Comparison of ENCODE assay signal across 10 cellular contexts in genomic region chr18:61554117-61554776, GRCh38.
DNase-seq lines count a peak whose midpoint lies in the region; ATAC-seq, FAIRE-seq and TF ChIP-seq lines count a peak whose summit lies in the region.
"Had no signal": no experiment of that assay in that cellular context is flagged by ENCODE, and none has a peak within 500 bp of the region (broad histone marks: within the 10 kb centered on the region; RNA-seq: fewer than 3 reads in every experiment).

No MANE protein-coding gene starts in this region.

- CTCF ChIA-PET in A673 (lab: Charles Lee), result no interaction called here

- H3K27me3 Mint-ChIP-seq in CD14-positive monocyte (ENCODE audit: low read depth in 3 of 3) (peaks cover 3 to 14% (median 6%) of the 10 kb centered on the region in 3 donors), astrocyte (ENCODE audit: low read depth, unreplicated experiment) (no peaks in the 10 kb centered on the region)
- H3K27me3 Mint-ChIP-seq in T-helper 2 cell treated with Interferon-gamma antibody and Interleukin-4, amounts not matched to agents 5 μg/mL and 100 μg/mL, for 36 hours (ENCODE audit: low read depth), result peaks cover 4% of the 10 kb centered on the region

- H3K79me2 ChIP-seq in astrocyte (ENCODE audit: insufficient read depth, low read length), result no peaks in the 10 kb centered on the region

- H3K36me3 Mint-ChIP-seq in CD14-positive monocyte (no peaks in the 10 kb centered on the region), astrocyte (ENCODE audit: low read depth, unreplicated experiment) (no peaks in the 10 kb centered on the region)
- H3K36me3 Mint-ChIP-seq in T-helper 2 cell treated with Interferon-gamma antibody and Interleukin-4, amounts not matched to agents 5 μg/mL and 100 μg/mL, for 36 hours (ENCODE audit: low read depth), result no peaks in the 10 kb centered on the region

- H3K9ac ChIP-seq in astrocyte (ENCODE audit: low read length), result no peak overlapping the region

- FAIRE-seq in astrocyte (lab: Jason Lieb, UNC), result no peak

- H3K4me1 ChIP-seq in astrocyte (ENCODE audit: insufficient read depth, low read length), result peaks cover 6% of the 10 kb centered on the region
- no peaks in the 10 kb centered on the region for H3K4me1 ChIP-seq in muscle layer of duodenum (ENCODE audit: control insufficient read depth in 1 of 2, insufficient read depth in 2 of 2, low read length in 2 of 2)
- H3K4me1 ChIP-seq in A673 (ENCODE audit: insufficient read depth, low read length, poor library complexity, severe bottlenecking), result no peaks in the 10 kb centered on the region
- H3K4me1 ChIP-seq: prostate gland had no signal

- POLR2A ChIA-PET in A673 (lab: Charles Lee; ENCODE audit: low non-redundant PET), result no interaction called here

- H4K20me1 ChIP-seq in astrocyte (ENCODE audit: insufficient read depth, low read length), result no peaks in the 10 kb centered on the region

- H3K4me2 ChIP-seq in astrocyte (ENCODE audit: low read length), result peak overlapping the region; percentile 32

- no TSS peak for BruUV-seq in A673 (replicated peaks; lab: Mats Ljungman, UMichigan)

- DNase-seq in CD14-positive monocyte (ENCODE audit: low spot score) (peak; percentile 41), astrocyte (ENCODE audit: low read depth) (no peak), NCI-H146 (lab: John Stamatoyannopoulos, UW) (no peak), NCI-H1092 treated with DMSO at 0.1 percent for 48 hours (lab: John Stamatoyannopoulos, UW) (no peak), A673 (ENCODE audit: low spot score) (no peak)
- no peak for DNase-seq in T-helper 2 cell treated with Interferon-gamma antibody and Interleukin-4, amounts not matched to agents 5 μg/mL and 100 μg/mL, for 36 hours (ENCODE audit: low spot score)
- DNase-seq: cortex of kidney had no signal

- H3K27ac ChIP-seq in astrocyte (ENCODE audit: low read depth, low read length), result no peak overlapping the region
- H3K27ac ChIP-seq in muscle layer of duodenum (ENCODE audit: low read length), result no peak overlapping the region
- H3K27ac ChIP-seq in A673 (ENCODE audit: low read depth, low read length, poor library complexity, severe bottlenecking), result no peak overlapping the region
- H3K27ac ChIP-seq: prostate gland had no signal

- peak overlapping the region; percentile 58 to 82 for H3K4me3 Mint-ChIP-seq in CD14-positive monocyte
- peak overlapping the region; percentile 56 for H3K4me3 Mint-ChIP-seq in T-helper 2 cell treated with Interferon-gamma antibody and Interleukin-4, amounts not matched to agents 5 μg/mL and 100 μg/mL, for 36 hours
- H3K4me3 Mint-ChIP-seq in astrocyte (ENCODE audit: unreplicated experiment), result no peak overlapping the region

- no peak for TF ChIP-seq CTCF in CD14-positive monocyte (IDR thresholded peaks at IDR 0.05)
- TF ChIP-seq CTCF in astrocyte (IDR thresholded peaks at IDR 0.05; ENCODE audit: insufficient read depth, low read depth, low read length), result no peak
- TF ChIP-seq CTCF in A673 (conservative IDR thresholded peaks at IDR 0.05; ENCODE audit: low read depth, low read length), result no peak

- H3K27ac Mint-ChIP-seq in CD14-positive monocyte, result peak overlapping the region in 2 of 7 donors; percentile 2 to 78
- H3K27ac Mint-ChIP-seq in T-helper 2 cell treated with Interferon-gamma antibody and Interleukin-4, amounts not matched to agents 5 μg/mL and 100 μg/mL, for 36 hours, result no peak overlapping the region
- no peak overlapping the region for H3K27ac Mint-ChIP-seq in astrocyte (ENCODE audit: unreplicated experiment)

- H3K27me3 ChIP-seq in astrocyte (ENCODE audit: insufficient read depth, low read length), result no peaks in the 10 kb centered on the region
- H3K27me3 ChIP-seq in muscle layer of duodenum (ENCODE audit: low read depth, low read length), result no peaks in the 10 kb centered on the region
- no peaks in the 10 kb centered on the region for H3K27me3 ChIP-seq in A673 (replicated peaks; ENCODE audit: insufficient read depth, low read depth, low read length, poor library complexity)

- H3K9me3 Mint-ChIP-seq in CD14-positive monocyte (peaks cover 0 to 8% (median 3%) of the 10 kb centered on the region in 7 donors), astrocyte (ENCODE audit: unreplicated experiment) (peaks cover 5% of the 10 kb centered on the region)
- H3K9me3 Mint-ChIP-seq in T-helper 2 cell treated with Interferon-gamma antibody and Interleukin-4, amounts not matched to agents 5 μg/mL and 100 μg/mL, for 36 hours, result no peaks in the 10 kb centered on the region

- H2AFZ ChIP-seq in astrocyte (ENCODE audit: low read depth, low read length), result no peak overlapping the region

- H3K4me3 ChIP-seq in astrocyte (ENCODE audit: insufficient read depth, low read depth, low read length), result no peak overlapping the region
- H3K4me3 ChIP-seq in muscle layer of duodenum (ENCODE audit: low read depth in 1 of 2, low read length in 2 of 2), result peak overlapping the region; percentile 16 to 46
- no peak overlapping the region for H3K4me3 ChIP-seq in A673 (ENCODE audit: low read depth, low read length, poor library complexity, severe bottlenecking)
- H3K4me3 ChIP-seq: prostate gland had no signal

- intact Hi-C loops in CD14-positive monocyte (cut with micrococcal nuclease), result loop anchor here in 1 of 2 donors (5.0 kb wide), 1 partner anchor 578 kb away; no protein-coding TSS in a partner anchor
- intact Hi-C loops in A673 (cut with micrococcal nuclease; ENCODE audit: unreplicated experiment), result no loop called here

- ATAC-seq in HG03280 (IDR thresholded peaks at IDR 0.05; ENCODE audit: unreplicated experiment), result no peak

- no peaks in the 10 kb centered on the region for H3K9me3 ChIP-seq in astrocyte (ENCODE audit: insufficient read depth, low read depth, low read length)
- no peaks in the 10 kb centered on the region for H3K9me3 ChIP-seq in muscle layer of duodenum (ENCODE audit: control insufficient read depth in 1 of 2, low read length in 2 of 2)
- H3K9me3 ChIP-seq in A673 (ENCODE audit: low read depth, low read length, poor library complexity, severe bottlenecking), result no peaks in the 10 kb centered on the region
- H3K9me3 ChIP-seq: prostate gland had no signal

- H3K36me3 ChIP-seq in astrocyte (ENCODE audit: insufficient read depth, low read length) (no peaks in the 10 kb centered on the region), muscle layer of duodenum (ENCODE audit: control insufficient read depth in 1 of 2, insufficient read depth in 2 of 2, low read length in 2 of 2) (no peaks in the 10 kb centered on the region), A673 (ENCODE audit: insufficient read depth, low read length, poor library complexity, severe bottlenecking) (no peaks in the 10 kb centered on the region)
- H3K36me3 ChIP-seq: prostate gland had no signal

- H3K4me1 Mint-ChIP-seq in CD14-positive monocyte (peaks cover 8% of the 10 kb centered on the region), astrocyte (ENCODE audit: low read depth, unreplicated experiment) (peaks cover 41% of the 10 kb centered on the region)
- no peaks in the 10 kb centered on the region for H3K4me1 Mint-ChIP-seq in T-helper 2 cell treated with Interferon-gamma antibody and Interleukin-4, amounts not matched to agents 5 μg/mL and 100 μg/mL, for 36 hours (ENCODE audit: low read depth)

Comparison
In these comparisons a context has a peak if more than half of its experiments do, and no peak if none do; other contexts are left out.
1. H3K4me3 ChIP-seq: peak in muscle layer of duodenum (2 of 2); none in astrocyte (single experiment) and A673 (single experiment).